In the genomic region with DNA sequence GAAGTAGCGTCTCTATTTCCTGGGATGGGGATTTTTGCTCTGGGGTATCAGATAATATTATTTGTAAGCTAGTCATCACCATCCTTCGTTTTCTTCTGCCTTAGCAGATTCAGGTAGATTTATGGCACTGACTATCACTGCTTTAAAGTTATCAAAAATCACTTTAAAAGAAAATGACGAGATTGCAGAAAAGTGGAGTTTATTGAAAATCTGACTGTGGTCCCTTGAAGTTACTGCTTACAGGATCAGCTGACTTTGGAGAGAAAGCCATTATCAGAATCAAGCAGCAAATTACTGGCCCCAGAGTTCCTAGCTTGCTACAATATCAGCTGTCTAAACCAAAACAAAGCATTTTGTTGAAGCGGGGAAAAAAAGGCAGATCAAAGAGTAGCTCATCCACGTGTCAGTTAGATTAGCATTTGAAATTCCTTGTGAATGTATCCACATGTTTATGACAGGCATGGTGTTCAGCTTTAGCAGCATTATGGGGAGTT, we compare ENCODE assay signal across 1 cellular context.
TF ChIP-seq lines count a peak whose summit lies in the region.

No MANE protein-coding gene starts in this region.

TF ChIP-seq in SK-N-SH treated with all-trans-retinoic acid at 6 μM for 48 hours, 23 proteins besides CTCF, POLR2A, EP300 and RAD21 (continued from another document):
- TF ChIP-seq, protein P1, sequence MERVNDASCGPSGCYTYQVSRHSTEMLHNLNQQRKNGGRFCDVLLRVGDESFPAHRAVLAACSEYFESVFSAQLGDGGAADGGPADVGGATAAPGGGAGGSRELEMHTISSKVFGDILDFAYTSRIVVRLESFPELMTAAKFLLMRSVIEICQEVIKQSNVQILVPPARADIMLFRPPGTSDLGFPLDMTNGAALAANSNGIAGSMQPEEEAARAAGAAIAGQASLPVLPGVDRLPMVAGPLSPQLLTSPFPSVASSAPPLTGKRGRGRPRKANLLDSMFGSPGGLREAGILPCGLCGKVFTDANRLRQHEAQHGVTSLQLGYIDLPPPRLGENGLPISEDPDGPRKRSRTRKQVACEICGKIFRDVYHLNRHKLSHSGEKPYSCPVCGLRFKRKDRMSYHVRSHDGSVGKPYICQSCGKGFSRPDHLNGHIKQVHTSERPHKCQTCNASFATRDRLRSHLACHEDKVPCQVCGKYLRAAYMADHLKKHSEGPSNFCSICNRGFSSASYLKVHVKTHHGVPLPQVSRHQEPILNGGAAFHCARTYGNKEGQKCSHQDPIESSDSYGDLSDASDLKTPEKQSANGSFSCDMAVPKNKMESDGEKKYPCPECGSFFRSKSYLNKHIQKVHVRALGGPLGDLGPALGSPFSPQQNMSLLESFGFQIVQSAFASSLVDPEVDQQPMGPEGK (CRISPR knock-in tag; IDR thresholded peaks at IDR 0.05; ENCODE audit: borderline replicate concordance) = no peak
- no peak for TF ChIP-seq BACH2 (CRISPR knock-in tag; IDR thresholded peaks at IDR 0.05; ENCODE audit: borderline replicate concordance)
